ENCODE assay signal across 1 cellular context in genomic region chr20:3889489-3890409, GRCh38.
A peak's percentile ranks its signal among the peaks of the same experiment; 100 is the strongest.
TF ChIP-seq lines count a peak whose summit lies in the region.

No MANE protein-coding gene starts in this region.

TF ChIP-seq in H1, 55 proteins besides CTCF, POLR2A, EP300 and RAD21:
- TF ChIP-seq SIN3A (conservative IDR thresholded peaks at IDR 0.05 in 1 of 2, IDR thresholded peaks at IDR 0.05 in 1 of 2; ENCODE audit: low read depth in 1 of 2, low read length in 2 of 2), result peak in 1 of 2 experiments; percentile 47; a peak in 1 of 4 replicates
- TF ChIP-seq TBP (IDR thresholded peaks at IDR 0.05; ENCODE audit: low read depth, low read length), result no peak
- TF ChIP-seq KDM5A (IDR thresholded peaks at IDR 0.05; ENCODE audit: low read length), result no peak
- TF ChIP-seq, protein P1, sequence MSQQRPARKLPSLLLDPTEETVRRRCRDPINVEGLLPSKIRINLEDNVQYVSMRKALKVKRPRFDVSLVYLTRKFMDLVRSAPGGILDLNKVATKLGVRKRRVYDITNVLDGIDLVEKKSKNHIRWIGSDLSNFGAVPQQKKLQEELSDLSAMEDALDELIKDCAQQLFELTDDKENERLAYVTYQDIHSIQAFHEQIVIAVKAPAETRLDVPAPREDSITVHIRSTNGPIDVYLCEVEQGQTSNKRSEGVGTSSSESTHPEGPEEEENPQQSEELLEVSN (IDR thresholded peaks at IDR 0.05), result peak; percentile 31; the same call in 1 of the 2 replicates
- peak; percentile 51 for TF ChIP-seq KDM4A (IDR thresholded peaks at IDR 0.05; ENCODE audit: low read depth, low read length, severe bottlenecking)
